Comparison of ENCODE assay signal across 8 cellular contexts in the genomic region with DNA sequence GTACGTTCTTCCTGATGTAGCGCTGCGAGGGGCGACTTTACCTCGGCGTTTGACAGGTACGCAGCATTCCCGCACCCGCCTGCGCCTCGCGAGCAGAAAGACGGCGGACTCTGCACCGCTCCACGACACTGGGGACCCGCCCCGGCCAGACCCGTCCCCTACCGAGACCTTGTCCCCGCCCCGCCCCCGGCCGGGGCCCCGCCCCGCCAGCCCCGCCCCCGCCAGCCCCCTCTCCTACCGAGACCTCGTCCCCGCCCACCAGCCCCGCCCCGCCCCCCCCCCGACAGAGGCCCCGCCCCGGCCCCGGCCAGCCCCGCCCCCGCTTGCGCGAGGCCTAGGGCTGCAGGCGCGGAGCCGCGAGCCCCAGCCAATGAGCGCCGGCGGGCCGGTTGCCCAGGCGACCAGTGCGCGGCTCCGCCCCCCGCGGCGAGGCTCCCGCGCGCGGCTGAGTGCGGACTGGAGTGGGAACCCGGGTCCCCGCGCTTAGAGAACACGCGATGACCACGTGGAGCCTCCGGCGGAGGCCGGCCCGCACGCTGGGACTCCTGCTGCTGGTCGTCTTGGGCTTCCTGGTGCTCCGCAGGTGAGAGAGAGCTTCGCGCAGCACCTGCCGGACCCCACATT.
DNase-seq lines count a peak whose midpoint lies in the region; ATAC-seq and TF ChIP-seq lines count a peak whose summit lies in the region.

A gene with protein sequence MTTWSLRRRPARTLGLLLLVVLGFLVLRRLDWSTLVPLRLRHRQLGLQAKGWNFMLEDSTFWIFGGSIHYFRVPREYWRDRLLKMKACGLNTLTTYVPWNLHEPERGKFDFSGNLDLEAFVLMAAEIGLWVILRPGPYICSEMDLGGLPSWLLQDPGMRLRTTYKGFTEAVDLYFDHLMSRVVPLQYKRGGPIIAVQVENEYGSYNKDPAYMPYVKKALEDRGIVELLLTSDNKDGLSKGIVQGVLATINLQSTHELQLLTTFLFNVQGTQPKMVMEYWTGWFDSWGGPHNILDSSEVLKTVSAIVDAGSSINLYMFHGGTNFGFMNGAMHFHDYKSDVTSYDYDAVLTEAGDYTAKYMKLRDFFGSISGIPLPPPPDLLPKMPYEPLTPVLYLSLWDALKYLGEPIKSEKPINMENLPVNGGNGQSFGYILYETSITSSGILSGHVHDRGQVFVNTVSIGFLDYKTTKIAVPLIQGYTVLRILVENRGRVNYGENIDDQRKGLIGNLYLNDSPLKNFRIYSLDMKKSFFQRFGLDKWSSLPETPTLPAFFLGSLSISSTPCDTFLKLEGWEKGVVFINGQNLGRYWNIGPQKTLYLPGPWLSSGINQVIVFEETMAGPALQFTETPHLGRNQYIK (plus strand): TSS at position 424 of the 624 bp plus-strand sequence. CDS start 74 bp downstream, at position 498.

- peak; percentile 70 for ATAC-seq in GM18907 (IDR thresholded peaks at IDR 0.05; ENCODE audit: unreplicated experiment)
- ATAC-seq in HG03439 (IDR thresholded peaks at IDR 0.05; ENCODE audit: unreplicated experiment), result peak; percentile 86

- H3K4me1 ChIP-seq in NT2/D1 (ENCODE audit: insufficient read depth, insufficient read length), result peaks cover 3% of the 10 kb centered on the region
- H3K4me1 ChIP-seq in stomach smooth muscle (ENCODE audit: control insufficient read depth, insufficient read depth, low read length), result peaks cover 13% of the 10 kb centered on the region

- TF ChIP-seq CTCF in 22Rv1 (IDR thresholded peaks at IDR 0.05), result no peak

- H3K4me3 ChIP-seq in NT2/D1 (ENCODE audit: insufficient read length, low read depth), result peak within 1 kb of the TSS; percentile 55
- H3K4me3 ChIP-seq in stomach smooth muscle (ENCODE audit: low read length in 2 of 2), result peak within 1 kb of the TSS; percentile 69 to 79

- H3K9me3 ChIP-seq in NT2/D1 (ENCODE audit: insufficient read depth, low read length), result no peaks in the 10 kb centered on the region
- no peaks in the 10 kb centered on the region for H3K9me3 ChIP-seq in stomach smooth muscle (ENCODE audit: control insufficient read depth in 2 of 2, low read length in 2 of 2)

- H3K27me3 ChIP-seq in NT2/D1 (ENCODE audit: insufficient read depth, insufficient read length) (peaks cover 66% of the 10 kb centered on the region), stomach smooth muscle (ENCODE audit: control insufficient read depth in 1 of 2, insufficient read depth in 2 of 2, low read length in 2 of 2) (no peaks in the 10 kb centered on the region)

- DNase-seq in NT2/D1 (ENCODE audit: low read depth, low spot score), result peak; percentile 44
- peak; percentile 75 for DNase-seq in activated effector memory CD4-positive, alpha-beta T cell treated with Interleukin-2 at 50 U/mL for 16 hours
- peak; percentile 21 for DNase-seq in foreskin melanocyte
- peak in 52 of 56 donors; percentile 8 to 88 (median 58) for DNase-seq in nucleus accumbens (lab: John Stamatoyannopoulos, UW)

- H3K9ac ChIP-seq in NT2/D1 (ENCODE audit: insufficient read length, low read depth), result peak within 1 kb of the TSS; percentile 56
- peak within 1 kb of the TSS; percentile 21 to 49 for H3K9ac ChIP-seq in stomach smooth muscle (ENCODE audit: low read length in 2 of 2)

- no peaks in the 10 kb centered on the region for H3K36me3 ChIP-seq in NT2/D1 (ENCODE audit: insufficient read depth, insufficient read length, low read length)
- no peaks in the 10 kb centered on the region for H3K36me3 ChIP-seq in stomach smooth muscle (ENCODE audit: control insufficient read depth in 2 of 2, insufficient read depth in 2 of 2, low read length in 2 of 2)

- H3K27ac ChIP-seq in 22Rv1 (0 out of 2 replicates have a peak within 1 kb of the TSS, but pooled peaks have one; percentile 12), stomach smooth muscle (ENCODE audit: low read length) (no peak within 1 kb of the TSS)

Comparison
In these comparisons a context has a peak if more than half of its experiments do, and no peak if none do; other contexts are left out.
1. DNase-seq: peak in every context shown above with its lines; median percentile 75 in activated effector memory CD4-positive, alpha-beta T cell treated with Interleukin-2 at 50 U/mL for 16 hours; 58 in nucleus accumbens; 44 in NT2/D1; 21 in foreskin melanocyte.